ENCODE assay signal across 8 cellular contexts in genomic region chr12:132687211-132688164, GRCh38. TPM values are rescaled to one million over a fixed set of nuclear protein-coding genes. Genes with fewer than 3 reads are reported as not detected.
A peak's percentile ranks its signal among the peaks of the same experiment; 100 is the strongest.
DNase-seq lines count a peak whose midpoint lies in the region; ATAC-seq and TF ChIP-seq lines count a peak whose summit lies in the region.

POLE (minus strand) TSS chr12:132687342; CDS start chr12:132687315, 27 bp downstream.
PXMP2 (plus strand) TSS chr12:132687587; CDS start chr12:132687671, 84 bp downstream.

- H3K27me3 Mint-ChIP-seq in endodermal cell (ENCODE audit: insufficient read depth): peaks cover 9% of the 10 kb centered on the region

- no peak for TF ChIP-seq CTCF in endodermal cell (conservative IDR thresholded peaks at IDR 0.05)

- DNase-seq in D341Med (ENCODE audit: low spot score) (peak; percentile 98), NT2/D1 (ENCODE audit: low read depth, low spot score) (peak; percentile 92), endodermal cell (peak; percentile 99), mesenteric fat pad (ENCODE audit: low spot score) (peak; percentile 98)
- DNase-seq in activated CD8-positive, alpha-beta memory T cell treated with anti-CD3 and anti-CD28 coated beads for 48 hours (ENCODE audit: low read depth in 2 of 3, low spot score in 2 of 3): peak; percentile 89 to 93 (median 91)
- DNase-seq in stimulated activated CD8-positive, alpha-beta memory T cell treated with anti-CD3 and anti-CD28 coated beads, Interleukin-15, amount 100 ng/mL, for 1 hour (ENCODE audit: low read depth): peak; percentile 89

- H3K27ac ChIP-seq in HUES6 (ENCODE audit: low read depth, low read length) (peak within 1 kb of the TSS; percentile 79; the same call in 1 of the 2 replicates), endodermal cell (ENCODE audit: low read depth, low read length) (peak within 1 kb of the TSS; percentile 68)

- H3K27me3 ChIP-seq in HUES6 (ENCODE audit: control insufficient read depth, insufficient read depth, low read length): peaks cover 9% of the 10 kb centered on the region
- peaks cover 19% of the 10 kb centered on the region for H3K27me3 ChIP-seq in NT2/D1 (ENCODE audit: insufficient read depth, insufficient read length)
- no peaks in the 10 kb centered on the region for H3K27me3 ChIP-seq in endodermal cell (ENCODE audit: control insufficient read depth, insufficient read depth, low read length, poor library complexity, severe bottlenecking)

- peaks cover 26% of the 10 kb centered on the region for H3K4me1 Mint-ChIP-seq in endodermal cell

- H3K9ac ChIP-seq in HUES6 (ENCODE audit: low read length): peak within 1 kb of the TSS; percentile 93
- peak within 1 kb of the TSS; percentile 94 for H3K9ac ChIP-seq in NT2/D1 (ENCODE audit: insufficient read length, low read depth)
- peak within 1 kb of the TSS; percentile 75 for H3K9ac ChIP-seq in endodermal cell (ENCODE audit: extremely low read depth, low read length, poor library complexity, severe bottlenecking)

- H3K9me3 ChIP-seq in HUES6 (ENCODE audit: control insufficient read depth, insufficient read depth, low read depth, low read length) (peaks cover 2% of the 10 kb centered on the region; the same call in 1 of the 2 replicates), NT2/D1 (ENCODE audit: insufficient read depth, low read length) (no peaks in the 10 kb centered on the region), endodermal cell (ENCODE audit: control insufficient read depth, low read length) (no peaks in the 10 kb centered on the region)

- 0% methylated on average over 32 to 134 of the region's 134 CpGs for WGBS in endodermal cell (ENCODE audit: insufficient coverage in 1 of 2, insufficient read length in 1 of 2), 2 experiments

- H3K4me3 Mint-ChIP-seq in endodermal cell: peak within 1 kb of the TSS; percentile 68

- H3K4me3 ChIP-seq in HUES6 (ENCODE audit: low read depth, low read length) (peak within 1 kb of the TSS; percentile 63), NT2/D1 (ENCODE audit: insufficient read length, low read depth) (peak within 1 kb of the TSS; percentile 79), endodermal cell (ENCODE audit: low read length) (peak within 1 kb of the TSS; percentile 74)

- peak; percentile 93 for ATAC-seq in GM21447 (IDR thresholded peaks at IDR 0.05; ENCODE audit: unreplicated experiment)

- no peaks in the 10 kb centered on the region for H3K9me3 Mint-ChIP-seq in endodermal cell

- peaks cover 10% of the 10 kb centered on the region; the same call in 1 of the 2 replicates for H3K4me1 ChIP-seq in HUES6 (ENCODE audit: control insufficient read depth, insufficient read depth, low read length)
- H3K4me1 ChIP-seq in NT2/D1 (ENCODE audit: insufficient read depth, insufficient read length): no peaks in the 10 kb centered on the region
- H3K4me1 ChIP-seq in endodermal cell (ENCODE audit: control insufficient read depth, insufficient read depth, low read length): peaks cover 2% of the 10 kb centered on the region

- H3K36me3 ChIP-seq in HUES6 (ENCODE audit: control insufficient read depth, insufficient read depth, low read length): peaks cover 10% of the 10 kb centered on the region
- peaks cover 26% of the 10 kb centered on the region for H3K36me3 ChIP-seq in NT2/D1 (ENCODE audit: insufficient read depth, insufficient read length, low read length)
- peaks cover 25% of the 10 kb centered on the region for H3K36me3 ChIP-seq in endodermal cell (ENCODE audit: control insufficient read depth, insufficient read depth, low read length)

- H3K27ac Mint-ChIP-seq in endodermal cell: no peak within 1 kb of the TSS

- H3K36me3 Mint-ChIP-seq in endodermal cell (ENCODE audit: low read depth): peaks cover 24% of the 10 kb centered on the region

RNA-seq across cellular contexts. Expression of gene POLE, which starts in this region (rescaled TPM):
- total RNA-seq in endodermal cell: 100 to 1,000 TPM; 165 to 212 TPM
- 85.3 TPM for polyA plus RNA-seq in endodermal cell (2013, experiment 1 of 2)
- 81.7 TPM for polyA plus RNA-seq in endodermal cell (2013, experiment 2 of 2)
- 23.9 TPM for total RNA-seq in mesenteric fat pad

RNA-seq across cellular contexts. Expression of gene PXMP2, which starts in this region (rescaled TPM):
- total RNA-seq in endodermal cell (10 to 100 TPM; 26.7 to 27.0 TPM), mesenteric fat pad (11.7 TPM)
- 19.2 TPM for polyA plus RNA-seq in endodermal cell (2013, experiment 1 of 2)
- 22.2 TPM for polyA plus RNA-seq in endodermal cell (2013, experiment 2 of 2)

Comparison
In these comparisons a context has a peak if more than half of its experiments do, and no peak if none do; other contexts are left out.
1. Peak in every context shown above with its lines: DNase-seq, ATAC-seq, H3K4me3 ChIP-seq and H3K27ac ChIP-seq.